Comparison of ENCODE assay signal across 8 cellular contexts in genomic region chr3:14598143-14598569, GRCh38. TPM values are rescaled to one million over a fixed set of nuclear protein-coding genes. Genes with fewer than 3 reads are reported as not detected.
DNase-seq lines count a peak whose midpoint lies in the region; TF ChIP-seq lines count a peak whose summit lies in the region.

No MANE protein-coding gene starts in this region.

- peaks cover 8 to 10% (median 9%) of the 10 kb centered on the region in 4 donors for H3K4me1 ChIP-seq in esophagus muscularis mucosa

- WGBS in esophagus muscularis mucosa, result 18% methylated on average over 5 of the region's 9 CpGs

- no peaks in the 10 kb centered on the region for H3K9me3 ChIP-seq in esophagus muscularis mucosa

- DNase-seq in COR-L47 (lab: John Stamatoyannopoulos, UW) (peak; percentile 40), NCI-H1417 treated with DMSO at 0.1 percent for 48 hours (lab: John Stamatoyannopoulos, UW) (peak; percentile 44), glomerular visceral epithelial cell (ENCODE audit: extremely low spot score) (peak; percentile 20), coronary artery (ENCODE audit: low spot score) (no peak), NK-92 (lab: John Stamatoyannopoulos, UW; ENCODE audit: unreplicated experiment) (no peak), esophagus muscularis mucosa (ENCODE audit: extremely low spot score) (no peak)
- peak; percentile 38 for DNase-seq in activated T-cell treated with anti-CD3 and anti-CD28 coated beads, Interleukin-2, amount 50 U/mL, for 1 hour
- DNase-seq in stimulated activated CD8-positive, alpha-beta memory T cell treated with anti-CD3 and anti-CD28 coated beads, Interleukin-7, amount 100 ng/mL, for 24 hours (ENCODE audit: low read depth), result peak; percentile 5

- no peak overlapping the region for H3K4me3 ChIP-seq in coronary artery
- no peak overlapping the region for H3K4me3 ChIP-seq in esophagus muscularis mucosa

- TF ChIP-seq EP300 in esophagus muscularis mucosa (IDR thresholded peaks at IDR 0.05), result no peak

- peaks cover 4 to 87% (median 15%) of the 10 kb centered on the region in 4 donors for H3K27me3 ChIP-seq in esophagus muscularis mucosa

- no peak overlapping the region for H3K27ac ChIP-seq in coronary artery
- no peak overlapping the region for H3K27ac ChIP-seq in esophagus muscularis mucosa (replicated peaks in 1 of 4)

- H3K36me3 ChIP-seq in esophagus muscularis mucosa, result no peaks in the 10 kb centered on the region

- no peak for TF ChIP-seq CTCF in coronary artery (IDR thresholded peaks at IDR 0.05)
- TF ChIP-seq CTCF in esophagus muscularis mucosa (IDR thresholded peaks at IDR 0.05), result no peak

- intact Hi-C loops in esophagus muscularis mucosa (cut with DNase I), result no loop called here

- no peak for TF ChIP-seq POLR2A in esophagus muscularis mucosa (IDR thresholded peaks at IDR 0.05; ENCODE audit: low read depth)

RNA-seq across cellular contexts. Expression of gene CCDC174, which starts 53.4 kb away (rescaled TPM):
- 10 to 100 TPM; 10.8 to 17.0 (median 13.5) TPM for total RNA-seq in esophagus muscularis mucosa

RNA-seq across cellular contexts. Expression of gene GRIP2, which starts 58.0 kb away (rescaled TPM):
- under 1 TPM; 0.45 to 0.92 (median 0.66) TPM for total RNA-seq in esophagus muscularis mucosa

Comparison
In these comparisons a context has a peak if more than half of its experiments do, and no peak if none do; other contexts are left out.
1. DNase-seq: peak in COR-L47 (single experiment), NCI-H1417 treated with DMSO at 0.1 percent for 48 hours (single experiment), activated T-cell treated with anti-CD3 and anti-CD28 coated beads, Interleukin-2, amount 50 U/mL, for 1 hour (single experiment), glomerular visceral epithelial cell (single experiment) and stimulated activated CD8-positive, alpha-beta memory T cell treated with anti-CD3 and anti-CD28 coated beads, Interleukin-7, amount 100 ng/mL, for 24 hours (single experiment); none in coronary artery (single experiment), NK-92 (single experiment) and esophagus muscularis mucosa (single experiment).